ENCODE assay signal across 12 cellular contexts in genomic region chr2:237708491-237708890, GRCh38.
DNase-seq lines count a peak whose midpoint lies in the region; ATAC-seq and TF ChIP-seq lines count a peak whose summit lies in the region.
"Had no signal": no experiment of that assay in that cellular context is flagged by ENCODE, and none has a peak within 500 bp of the region (broad histone marks: within the 10 kb centered on the region; RNA-seq: fewer than 3 reads in every experiment).

No MANE protein-coding gene starts in this region.

- no peak overlapping the region for H3K27ac ChIP-seq in CD8-positive, alpha-beta memory T cell (ENCODE audit: low read depth, low read length)
- peak overlapping the region; percentile 26 to 69 for H3K27ac ChIP-seq in left lung
- H3K27ac ChIP-seq in gastrocnemius medialis, result peak overlapping the region; percentile 49 to 98 (median 89)
- H3K27ac ChIP-seq in PC-9, result no peak overlapping the region

- POLR2A ChIA-PET in CD8-positive, alpha-beta memory T cell (lab: Charles Lee), result no interaction called here
- POLR2A ChIA-PET in T-cell (lab: Charles Lee), result interaction anchor here (0.6 to 1.3 kb wide), 2 partner anchors 32 to 42 kb away, joined by 3 read pairs; no protein-coding TSS in a partner anchor
- POLR2A ChIA-PET in PC-9 (lab: Charles Lee; ENCODE audit: unreplicated experiment), result no interaction called here

- peaks cover 0 to 68% (median 13%) of the 10 kb centered on the region in 3 donors for H3K36me3 Mint-ChIP-seq in CD8-positive, alpha-beta memory T cell
- H3K36me3 Mint-ChIP-seq in T-cell, result peaks cover 24% of the 10 kb centered on the region

- CTCF ChIA-PET in CD8-positive, alpha-beta memory T cell (lab: Charles Lee), result interaction anchor here (1.4 to 3.2 kb wide), 5 partner anchors 11 to 36 kb away, joined by 3 to 16 read pairs (median 6); no protein-coding TSS in a partner anchor
- CTCF ChIA-PET in T-cell (lab: Charles Lee), result interaction anchor here in 1 of 2 donors (1.0 to 3.0 kb wide), 3 partner anchors 13 to 37 kb away, joined by 3 to 17 read pairs (median 6); no protein-coding TSS in a partner anchor
- CTCF ChIA-PET in PC-9 (lab: Charles Lee), result no interaction called here

- H3K27me3 Mint-ChIP-seq in CD8-positive, alpha-beta memory T cell, result no peaks in the 10 kb centered on the region
- no peaks in the 10 kb centered on the region for H3K27me3 Mint-ChIP-seq in T-cell

- H3K27me3 ChIP-seq in CD8-positive, alpha-beta memory T cell (ENCODE audit: insufficient read depth, low read length, poor library complexity, severe bottlenecking), result no peaks in the 10 kb centered on the region
- H3K27me3 ChIP-seq in left lung (no peaks in the 10 kb centered on the region), gastrocnemius medialis (no peaks in the 10 kb centered on the region), PC-9 (ENCODE audit: insufficient read depth, low read depth) (no peaks in the 10 kb centered on the region)

- no peak overlapping the region for H3K4me2 ChIP-seq in PC-9

- TF ChIP-seq CTCF in left lung (IDR thresholded peaks at IDR 0.05) (no peak), gastrocnemius medialis (IDR thresholded peaks at IDR 0.05 in 4 of 5, conservative IDR thresholded peaks at IDR 0.05 in 1 of 5) (no peak), foreskin fibroblast (IDR thresholded peaks at IDR 0.05; ENCODE audit: low read depth, low read length) (no peak), PC-9 (conservative IDR thresholded peaks at IDR 0.05) (no peak)

- peaks cover 66 to 88% (median 71%) of the 10 kb centered on the region in 3 donors for H3K4me1 Mint-ChIP-seq in CD8-positive, alpha-beta memory T cell
- H3K4me1 Mint-ChIP-seq in T-cell, result peaks cover 69 to 77% (median 75%) of the 10 kb centered on the region in 3 donors

- no peak for DNase-seq in CD8-positive, alpha-beta memory T cell
- no peak for DNase-seq in T-cell
- no peak for DNase-seq in left lung
- DNase-seq in gastrocnemius medialis, result no peak
- no peak for DNase-seq in foreskin fibroblast
- DNase-seq in PC-9, result no peak
- DNase-seq: DMS79 treated with DMSO at 0.1 percent for 48 hours; effector CD8-positive, alpha-beta T cell; GOT3; NCI-H187 treated with DMSO at 0.1 percent for 48 hours had no signal

- BruUV-seq in PC-9 (replicated peaks; lab: Mats Ljungman, UMichigan), result no TSS peak

- in situ Hi-C loops in gastrocnemius medialis (cut with MboI; ENCODE audit: low sequenced_read_pairs in 4 of 4), result no loop called here

- peaks cover 4% of the 10 kb centered on the region for H3K36me3 ChIP-seq in CD8-positive, alpha-beta memory T cell (ENCODE audit: insufficient read depth, low read length)
- H3K36me3 ChIP-seq in left lung, result peaks cover 0 to 50% of the 10 kb centered on the region in 2 donors
- H3K36me3 ChIP-seq in gastrocnemius medialis, result no peaks in the 10 kb centered on the region
- H3K36me3 ChIP-seq in PC-9 (ENCODE audit: low read depth), result peaks cover 29% of the 10 kb centered on the region; the same call in 1 of the 2 replicates

- peak overlapping the region in 2 of 7 donors; percentile 5 to 37 for H3K4me3 Mint-ChIP-seq in CD8-positive, alpha-beta memory T cell
- H3K4me3 Mint-ChIP-seq in T-cell, result peak overlapping the region in 1 of 3 donors; percentile 39

- ATAC-seq in T-cell (replicated peaks in 1 of 4) (no peak), left lung (peak; percentile 29), gastrocnemius medialis (no peak), GM21367 (IDR thresholded peaks at IDR 0.05; ENCODE audit: unreplicated experiment) (no peak)
- ATAC-seq: activated naive CD4-positive, alpha-beta T cell treated with anti-CD3 and anti-CD28 coated beads, Interleukin-2, amount 50 U/mL, for 72 hours had no signal

- peaks cover 49% of the 10 kb centered on the region for H3K4me1 ChIP-seq in CD8-positive, alpha-beta memory T cell (ENCODE audit: insufficient read depth, low read length)
- H3K4me1 ChIP-seq in left lung (peaks cover 27 to 60% of the 10 kb centered on the region in 2 donors), gastrocnemius medialis (peaks cover 48 to 77% of the 10 kb centered on the region in 2 donors), PC-9 (replicated peaks; ENCODE audit: insufficient read depth) (no peaks in the 10 kb centered on the region; the same call in 1 of the 2 replicates)

- TF ChIP-seq POLR2A in gastrocnemius medialis (IDR thresholded peaks at IDR 0.05), result no peak

- no peak overlapping the region for H2AFZ ChIP-seq in PC-9

- H3K9me3 ChIP-seq in CD8-positive, alpha-beta memory T cell (ENCODE audit: low read length), result no peaks in the 10 kb centered on the region
- H3K9me3 ChIP-seq in left lung, result no peaks in the 10 kb centered on the region
- no peaks in the 10 kb centered on the region for H3K9me3 ChIP-seq in gastrocnemius medialis
- H3K9me3 ChIP-seq in PC-9 (ENCODE audit: insufficient read depth, low read depth), result no peaks in the 10 kb centered on the region

- no peak overlapping the region for H3K4me3 ChIP-seq in CD8-positive, alpha-beta memory T cell (ENCODE audit: low read length)
- no peak overlapping the region for H3K4me3 ChIP-seq in left lung
- no peak overlapping the region for H3K4me3 ChIP-seq in gastrocnemius medialis
- H3K4me3 ChIP-seq in foreskin fibroblast (ENCODE audit: low read depth in 1 of 2, low read length in 2 of 2), result no peak overlapping the region
- H3K4me3 ChIP-seq in PC-9, result no peak overlapping the region

- intact Hi-C loops in left lung (cut with DNase I) (no loop called here), gastrocnemius medialis (cut with DNase I; ENCODE audit: low total_unique reads) (no loop called here), PC-9 (cut with micrococcal nuclease; ENCODE audit: unreplicated experiment) (no loop called here)

- H3F3A ChIP-seq in PC-9 (ENCODE audit: insufficient read depth, low read depth), result peaks cover 20% of the 10 kb centered on the region; the same call in 1 of the 2 replicates

- H3K79me2 ChIP-seq in PC-9 (ENCODE audit: low read depth), result peaks cover 99% of the 10 kb centered on the region

- peaks cover 92% of the 10 kb centered on the region for H4K20me1 ChIP-seq in PC-9 (ENCODE audit: insufficient read depth)

- H3K27ac Mint-ChIP-seq in CD8-positive, alpha-beta memory T cell, result peak overlapping the region in 5 of 8 donors; percentile 32 to 97 (median 82)
- peak overlapping the region; percentile 27 to 28 for H3K27ac Mint-ChIP-seq in T-cell

- H3K9me2 ChIP-seq in PC-9 (ENCODE audit: insufficient read depth), result no peaks in the 10 kb centered on the region

- no peaks in the 10 kb centered on the region for H3K9me3 Mint-ChIP-seq in CD8-positive, alpha-beta memory T cell
- no peaks in the 10 kb centered on the region for H3K9me3 Mint-ChIP-seq in T-cell
- H3K9me3 Mint-ChIP-seq: activated naive CD4-positive, alpha-beta T cell treated with anti-CD3 and anti-CD28 coated beads, Interleukin-2, amount 50 U/mL, for 72 hours had no signal

Comparison
In these comparisons a context has a peak if more than half of its experiments do, and no peak if none do; other contexts are left out.
1. H3K27ac ChIP-seq: peak in left lung (2 of 2) and gastrocnemius medialis (4 of 4); none in CD8-positive, alpha-beta memory T cell (single experiment) and PC-9 (single experiment).
2. POLR2A ChIA-PET loops: an anchor here in T-cell (0.6 to 1.3 kb wide); none called in CD8-positive, alpha-beta memory T cell and PC-9.